ENCODE assay signal across 10 cellular contexts in genomic region chr6:4320860-4321259, GRCh38.
DNase-seq lines count a peak whose midpoint lies in the region; ATAC-seq, FAIRE-seq and TF ChIP-seq lines count a peak whose summit lies in the region.
"Had no signal": no experiment of that assay in that cellular context is flagged by ENCODE, and none has a peak within 500 bp of the region (broad histone marks: within the 10 kb centered on the region; RNA-seq: fewer than 3 reads in every experiment).

No MANE protein-coding gene starts in this region.

- intact Hi-C loops in lower leg skin (cut with DNase I; ENCODE audit: low total_unique reads): no loop called here

- FAIRE-seq in bronchial epithelial cell (lab: Jason Lieb, UNC): no peak
- FAIRE-seq: G401.6 had no signal

- H3K4me3 ChIP-seq in AG09309 (ENCODE audit: control insufficient read depth, low read depth, low read length) (no peak overlapping the region), bronchial epithelial cell (ENCODE audit: low read depth, low read length) (no peak overlapping the region), lower leg skin (ENCODE audit: low read depth, poor library complexity, severe bottlenecking) (no peak overlapping the region)

- no peak for TF ChIP-seq RAD21 in Ishikawa (IDR thresholded peaks at IDR 0.05; ENCODE audit: low read depth)

- no peaks in the 10 kb centered on the region for H3K27me3 ChIP-seq in bronchial epithelial cell (ENCODE audit: control insufficient read depth, insufficient read depth, low read length)

- TF ChIP-seq POLR2A in lower leg skin (IDR thresholded peaks at IDR 0.05): no peak

- WGBS in lower leg skin, 2 donors: 21 to 31% methylated on average over 1 of the region's 1 CpG

- TF ChIP-seq EP300 in Ishikawa (IDR thresholded peaks at IDR 0.05; ENCODE audit: borderline replicate concordance): 0 out of 2 replicates have a peak, but pooled peaks have one; percentile 18

- peak; percentile 95 for DNase-seq in AG09309 (ENCODE audit: low read depth)
- DNase-seq in bronchial epithelial cell (ENCODE audit: low read depth): peak; percentile 98
- DNase-seq in myocyte (ENCODE audit: low read depth): peak; percentile 69
- no peak for DNase-seq in lower leg skin (ENCODE audit: low spot score in 2 of 2)
- DNase-seq: activated CD4-positive, alpha-beta T cell treated with anti-CD3 and anti-CD28 coated beads, Interleukin-2, amount 50 U/mL, for 1 hour had no signal

- H3K36me3 ChIP-seq in bronchial epithelial cell (ENCODE audit: control insufficient read depth, insufficient read depth, low read length): no peaks in the 10 kb centered on the region

- TF ChIP-seq CTCF in AG09309 (IDR thresholded peaks at IDR 0.05; ENCODE audit: control insufficient read depth, insufficient read depth, low read depth, low read length, missing control alignments): no peak
- TF ChIP-seq CTCF in bronchial epithelial cell (IDR thresholded peaks at IDR 0.05; ENCODE audit: insufficient read depth, low read length, severe bottlenecking): no peak
- no peak for TF ChIP-seq CTCF in lower leg skin (IDR thresholded peaks at IDR 0.05)

- ATAC-seq in HG03045 (IDR thresholded peaks at IDR 0.05; ENCODE audit: unreplicated experiment) (no peak), GM21529 (IDR thresholded peaks at IDR 0.05; ENCODE audit: unreplicated experiment) (no peak), GM21825 (IDR thresholded peaks at IDR 0.05; ENCODE audit: unreplicated experiment) (no peak)

TF ChIP-seq in Ishikawa, 13 proteins besides CTCF, POLR2A, EP300 and RAD21:
- TF ChIP-seq, protein P1, sequence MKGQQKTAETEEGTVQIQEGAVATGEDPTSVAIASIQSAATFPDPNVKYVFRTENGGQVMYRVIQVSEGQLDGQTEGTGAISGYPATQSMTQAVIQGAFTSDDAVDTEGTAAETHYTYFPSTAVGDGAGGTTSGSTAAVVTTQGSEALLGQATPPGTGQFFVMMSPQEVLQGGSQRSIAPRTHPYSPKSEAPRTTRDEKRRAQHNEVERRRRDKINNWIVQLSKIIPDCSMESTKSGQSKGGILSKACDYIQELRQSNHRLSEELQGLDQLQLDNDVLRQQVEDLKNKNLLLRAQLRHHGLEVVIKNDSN (IDR thresholded peaks at IDR 0.05): no peak
- TF ChIP-seq ZBTB7A (IDR thresholded peaks at IDR 0.05; ENCODE audit: low read depth) (no peak), NFIC (IDR thresholded peaks at IDR 0.05) (no peak), CEBPB (IDR thresholded peaks at IDR 0.05) (no peak), TEAD4 (IDR thresholded peaks at IDR 0.05) (no peak)

Comparison
In these comparisons a context has a peak if more than half of its experiments do, and no peak if none do; other contexts are left out.
1. DNase-seq: peak in AG09309 (single experiment), bronchial epithelial cell (single experiment) and myocyte (single experiment); none in lower leg skin (0 of 2).